10 cellular contexts compared by ENCODE assay signal in genomic region chr15:59637507-59637906, GRCh38. TPM values are rescaled to one million over a fixed set of nuclear protein-coding genes. Genes with fewer than 3 reads are reported as not detected.
DNase-seq lines count a peak whose midpoint lies in the region; ATAC-seq, FAIRE-seq and TF ChIP-seq lines count a peak whose summit lies in the region.
"Not testable (repeated sequence)": the region's sequence is repeated elsewhere in the genome, so short reads cannot be mapped to it uniquely, and the experiment has no call there.
"Had no signal": no experiment of that assay in that cellular context is flagged by ENCODE, and none has a peak within 500 bp of the region (broad histone marks: within the 10 kb centered on the region; RNA-seq: fewer than 3 reads in every experiment).

No MANE protein-coding gene starts in this region.

- not testable (repeated sequence) for DNase-seq in A549 (ENCODE audit: low read depth in 1 of 2, low spot score in 1 of 2); GM12891 (ENCODE audit: insufficient read length, low spot score); OCI-LY7 (ENCODE audit: low spot score); activated naive CD8-positive, alpha-beta T cell treated with anti-CD3 and anti-CD28 coated beads for 36 hours; kidney epithelial cell (ENCODE audit: low read depth); type B pancreatic cell (ENCODE audit: extremely low spot score, unreplicated experiment)
- DNase-seq in H1 (ENCODE audit: low read depth in 1 of 2, low spot score in 2 of 2), result peak in 1 of 2 experiments; percentile 20

- H4K20me1 ChIP-seq in OCI-LY7 (ENCODE audit: insufficient read depth, low read length); H1 (replicated peaks in 1 of 2; ENCODE audit: control insufficient read depth in 1 of 2, insufficient read depth in 2 of 2, low read length in 2 of 2): not testable (repeated sequence)

- H3K79me1 ChIP-seq in H1 (ENCODE audit: low read depth, low read length), result not testable (repeated sequence)

- not testable (repeated sequence) for TF ChIP-seq EP300 in A549 (IDR thresholded peaks at IDR 0.05); Ishikawa (IDR thresholded peaks at IDR 0.05; ENCODE audit: borderline replicate concordance); H1 (IDR thresholded peaks at IDR 0.05; ENCODE audit: borderline replicate concordance in 1 of 2, low read depth in 2 of 2, low read length in 2 of 2)

- not testable (repeated sequence) for H2AFZ ChIP-seq in OCI-LY7 (ENCODE audit: low read length); H1 (ENCODE audit: low read length)

- H3K4me2 ChIP-seq in A549; OCI-LY7 (ENCODE audit: low read length); H1 (ENCODE audit: insufficient read depth in 1 of 2, low read depth in 2 of 2, low read length in 2 of 2): not testable (repeated sequence)

- not testable (repeated sequence) for H3K79me2 ChIP-seq in OCI-LY7 (ENCODE audit: insufficient read depth, low read depth, low read length); H1 (ENCODE audit: control insufficient read depth in 1 of 2, insufficient read depth in 2 of 2, low read length in 2 of 2)

- H3K4me1 Mint-ChIP-seq in activated naive CD8-positive, alpha-beta T cell treated with anti-CD3 and anti-CD28 coated beads for 36 hours; type B pancreatic cell (ENCODE audit: unreplicated experiment): not testable (repeated sequence)

- TF ChIP-seq RAD21 in A549 (conservative IDR thresholded peaks at IDR 0.05 in 1 of 2, IDR thresholded peaks at IDR 0.05 in 1 of 2), result peak; percentile 42 to 44; a peak in 4 of 5 replicates
- TF ChIP-seq RAD21 in Ishikawa (IDR thresholded peaks at IDR 0.05; ENCODE audit: low read depth), result 0 out of 2 replicates have a peak, but pooled peaks have one; percentile 5
- TF ChIP-seq RAD21 in H1 (IDR thresholded peaks at IDR 0.05 in 1 of 2, conservative IDR thresholded peaks at IDR 0.05 in 1 of 2; ENCODE audit: low read depth in 2 of 2, low read length in 2 of 2), result not testable (repeated sequence)

- not testable (repeated sequence) for H2BK20ac ChIP-seq in H1 (ENCODE audit: low read length)

- H3K23ac ChIP-seq in H1 (ENCODE audit: insufficient read length), result not testable (repeated sequence)

- intact Hi-C loops in OCI-LY7 (cut with micrococcal nuclease; ENCODE audit: unreplicated experiment), result not testable (repeated sequence)

- H4K91ac ChIP-seq in H1 (replicated peaks; ENCODE audit: insufficient read length, low read length), result not testable (repeated sequence)

- not testable (repeated sequence) for H2BK120ac ChIP-seq in H1 (replicated peaks; ENCODE audit: low read depth, low read length)

- BruUV-seq in OCI-LY7 (replicated peaks; lab: Mats Ljungman, UMichigan), result not testable (repeated sequence)

- 88% methylated on average over 2 of the region's 2 CpGs for WGBS in A549 (ENCODE audit: missing lambda C conversion rate)
- 96% methylated on average over 2 of the region's 2 CpGs; no CpG with 5 or more reads in 1 of the 2 experiments for WGBS in H1 (ENCODE audit: extremely low coverage in 1 of 2, insufficient coverage in 1 of 2, insufficient read length in 1 of 2, insufficient replicate concordance in 2 of 2, low coverage in 1 of 2, low lambda C conversion rate in 2 of 2, missing lambda C conversion rate in 1 of 2), 2 experiments

- CTCF ChIA-PET in A549 (lab: Yijun Ruan, JAX), result interaction anchor here (0.6 to 29.8 kb wide), 8 partner anchors 7 to 104 kb away, joined by 3 to 685 read pairs (median 6); no protein-coding TSS in a partner anchor
- CTCF ChIA-PET in OCI-LY7 (lab: Charles Lee; ENCODE audit: unreplicated experiment), result not testable (repeated sequence)
- CTCF ChIA-PET in H1 (lab: Charles Lee; ENCODE audit: partially characterized antibody), result interaction anchor here (1.0 to 4.9 kb wide), 5 partner anchors 30 to 113 kb away, joined by 3 to 27 read pairs (median 5); no protein-coding TSS in a partner anchor

- not testable (repeated sequence) for H3K4ac ChIP-seq in H1 (replicated peaks; ENCODE audit: insufficient read length, low read depth, low read length)

- H3K9ac ChIP-seq in H1 (replicated peaks in 1 of 4; ENCODE audit: extremely low read depth in 1 of 4, low read depth in 3 of 4, low read length in 3 of 4), result not testable (repeated sequence)

- not testable (repeated sequence) for H3K14ac ChIP-seq in H1 (ENCODE audit: insufficient read length)

- TF ChIP-seq POLR2A in A549 (IDR thresholded peaks at IDR 0.05; ENCODE audit: low read length); GM12891 (IDR thresholded peaks at IDR 0.05; ENCODE audit: low read depth, low read length); H1 (IDR thresholded peaks at IDR 0.05; ENCODE audit: control extremely low read depth in 1 of 2, low read depth in 2 of 2, low read length in 2 of 2): not testable (repeated sequence)

- not testable (repeated sequence) for H3K27me3 Mint-ChIP-seq in activated naive CD8-positive, alpha-beta T cell treated with anti-CD3 and anti-CD28 coated beads for 36 hours; type B pancreatic cell

- H3K27ac ChIP-seq in A549; OCI-LY7 (ENCODE audit: low read depth, low read length, poor library complexity, severe bottlenecking); H1 (ENCODE audit: low read depth, low read length): not testable (repeated sequence)

- not testable (repeated sequence) for H2BK12ac ChIP-seq in H1 (ENCODE audit: low read depth, low read length)

- ATAC-seq in A549, result peak; percentile 34 to 44; a peak in 5 of 6 replicates

- H2BK15ac ChIP-seq in H1 (ENCODE audit: low read length), result not testable (repeated sequence)

- H3K36me3 Mint-ChIP-seq in activated naive CD8-positive, alpha-beta T cell treated with anti-CD3 and anti-CD28 coated beads for 36 hours, result peaks cover 19% of the 10 kb centered on the region
- H3K36me3 Mint-ChIP-seq in type B pancreatic cell, result peaks cover 27% of the 10 kb centered on the region

- H3K4me3 ChIP-seq in A549; OCI-LY7 (ENCODE audit: low read depth, low read length, poor library complexity, severe bottlenecking); H1 (ENCODE audit: extremely low read depth in 1 of 4, insufficient read depth in 2 of 4, low read depth in 3 of 4, low read length in 4 of 4); kidney epithelial cell (ENCODE audit: low read depth, low read length): not testable (repeated sequence)

- H3K36me3 ChIP-seq in OCI-LY7 (ENCODE audit: insufficient read depth, low read length), result peaks cover 60% of the 10 kb centered on the region
- peaks cover 0 to 33% (median 6%) of the 10 kb centered on the region in 4 experiments; a peak in 4 of 8 replicates for H3K36me3 ChIP-seq in H1 (ENCODE audit: control insufficient read depth in 2 of 4, insufficient read depth in 4 of 4, low read length in 3 of 4)
- not testable (repeated sequence) for H3K36me3 ChIP-seq in kidney epithelial cell (ENCODE audit: control insufficient read depth, insufficient read depth, low read length)

- POLR2A ChIA-PET in A549 (lab: Yijun Ruan, JAX) (interaction anchor here (1.3 to 2.6 kb wide), 2 partner anchors 26 to 104 kb away, joined by 5 to 8 read pairs; partner anchors contain the start of gene GCNT3), H1 (lab: Charles Lee; ENCODE audit: partially characterized antibody) (interaction anchor here (0.7 kb wide), 1 partner anchor 25 kb away, joined by 3 read pairs; no protein-coding TSS in a partner anchor)
- POLR2A ChIA-PET in OCI-LY7 (lab: Charles Lee), result not testable (repeated sequence)

- not testable (repeated sequence) for H3K4me3 Mint-ChIP-seq in activated naive CD8-positive, alpha-beta T cell treated with anti-CD3 and anti-CD28 coated beads for 36 hours; type B pancreatic cell

- not testable (repeated sequence) for H3K27me3 ChIP-seq in H1 (replicated peaks in 1 of 4; ENCODE audit: control insufficient read depth in 3 of 4, extremely low read depth in 1 of 4, insufficient read depth in 3 of 4, low read length in 3 of 4); kidney epithelial cell (ENCODE audit: control insufficient read depth, insufficient read depth, low read length)

- not testable (repeated sequence) for H3K18ac ChIP-seq in H1 (ENCODE audit: extremely low read depth, low read length)

- not testable (repeated sequence) for H2AK5ac ChIP-seq in H1 (ENCODE audit: low read depth, low read length)

- H3K23me2 ChIP-seq in H1 (ENCODE audit: low read depth, low read length), result not testable (repeated sequence)

- TF ChIP-seq CTCF in A549 (IDR thresholded peaks at IDR 0.05), result peak; percentile 41
- peak; percentile 26; the same call in 1 of the 2 replicates for TF ChIP-seq CTCF in OCI-LY7 (conservative IDR thresholded peaks at IDR 0.05; ENCODE audit: low read length)
- TF ChIP-seq CTCF in H1 (IDR thresholded peaks at IDR 0.05; ENCODE audit: control extremely low read depth in 1 of 3, insufficient read depth in 1 of 3, low read depth in 1 of 3, low read length in 3 of 3), result not testable (repeated sequence)
- peak; percentile 10 for TF ChIP-seq CTCF in kidney epithelial cell (IDR thresholded peaks at IDR 0.05; ENCODE audit: insufficient read depth, low read length, poor library complexity, severe bottlenecking)
- TF ChIP-seq CTCF in type B pancreatic cell (conservative IDR thresholded peaks at IDR 0.05), result peak; percentile 21

- FAIRE-seq in A549 (lab: Jason Lieb, UNC) (peak; percentile 97), GM12891 (lab: Jason Lieb, UNC) (peak; percentile 45), H1 (lab: Jason Lieb, UNC) (peak; percentile 65)

- not testable (repeated sequence) for H4K5ac ChIP-seq in H1 (ENCODE audit: insufficient read length, low read depth, low read length)

- not testable (repeated sequence) for H2BK5ac ChIP-seq in H1 (ENCODE audit: low read depth, low read length)

- H3K27ac Mint-ChIP-seq in activated naive CD8-positive, alpha-beta T cell treated with anti-CD3 and anti-CD28 coated beads for 36 hours, result peak overlapping the region; percentile 60
- not testable (repeated sequence) for H3K27ac Mint-ChIP-seq in type B pancreatic cell

- not testable (repeated sequence) for H4K8ac ChIP-seq in H1 (ENCODE audit: extremely low read depth, insufficient read depth, low read length)

- H3K4me1 ChIP-seq in A549; OCI-LY7 (ENCODE audit: insufficient read depth, low read length, poor library complexity, severe bottlenecking); H1 (replicated peaks in 1 of 4; ENCODE audit: control insufficient read depth in 3 of 4, insufficient read depth in 4 of 4, low read length in 3 of 4): not testable (repeated sequence)

- not testable (repeated sequence) for H3K9me3 ChIP-seq in A549; OCI-LY7 (ENCODE audit: low read length); H1 (ENCODE audit: insufficient read depth in 2 of 2, low read depth in 1 of 2, low read length in 1 of 2)

- not testable (repeated sequence) for H3K9me3 Mint-ChIP-seq in activated naive CD8-positive, alpha-beta T cell treated with anti-CD3 and anti-CD28 coated beads for 36 hours; type B pancreatic cell

- not testable (repeated sequence) for H3K9me2 ChIP-seq in OCI-LY7 (ENCODE audit: insufficient read depth, low read length)

- H3K56ac ChIP-seq in H1 (replicated peaks; ENCODE audit: insufficient read length, low read depth, low read length), result not testable (repeated sequence)

RNA-seq across cellular contexts. Expression of gene GTF2A2, which starts 19.8 kb away (rescaled TPM):
- polyA plus RNA-seq in A549 (2011; rRNA removed) (137 and 220 TPM in 2 replicates), A549 (2017; fragmentation: RNase III; extraction: RNeasy Plus Mini Kit Qiagen cat#74134 plus additional on column Dnase treatment) (259 to 282 TPM (median 267 TPM) in 3 replicates), H1 (2011; rRNA removed) (26.7 and 52.2 TPM in 2 replicates)
- 74.0 and 85.5 TPM in 2 replicates for polyA plus RNA-seq in A549 (2012; cell fraction: cytosol; rRNA removed)
- polyA plus RNA-seq in A549 (2012; cell fraction: nucleus; rRNA removed), result 44.3 and 45.3 TPM in 2 replicates
- 18.5 and 19.0 TPM in 2 replicates for polyA minus RNA-seq in A549 (2011; rRNA and poly(A)+ RNA removed)
- polyA plus RNA-seq in GM12891 (2012; ENCODE audit: low read depth, missing spikeins), result 115 TPM
- total RNA-seq in OCI-LY7 (2014; rRNA removed; shearing (Covaris generic)), result 50.5 and 69.3 TPM in 2 replicates
- total RNA-seq in OCI-LY7 (2022) (138 and 139 TPM in 2 replicates), kidney epithelial cell (33.5 and 36.9 TPM in 2 replicates), type B pancreatic cell (ENCODE audit: low replicate concordance) (109 and 115 TPM in 2 replicates)
- 100 to 1,000 TPM; 237 to 246 TPM for total RNA-seq in activated naive CD8-positive, alpha-beta T cell treated with anti-CD3 and anti-CD28 coated beads for 36 hours
- 137 and 161 TPM in 2 replicates for total RNA-seq in H1 (2021; fragmentation: NEBNext Ultra II Directional; extraction: Animal tissue kit (Norgen Biotek cat#: 25700))
- polyA plus RNA-seq in H1 (2011; cell fraction: cytosol; rRNA removed), result 47.5 TPM
- polyA plus RNA-seq in H1 (2011; cell fraction: nucleus; rRNA removed), result 43.7 TPM
- polyA plus RNA-seq in H1 (2012, experiment 1 of 2), result 40.5 to 93.9 TPM (median 58.7 TPM) in 4 replicates
- 39.4 TPM for polyA plus RNA-seq in H1 (2012, experiment 2 of 2)
- polyA plus RNA-seq in H1 (2013, experiment 1 of 2), result 240 TPM
- 234 TPM for polyA plus RNA-seq in H1 (2013, experiment 2 of 2)
- polyA minus RNA-seq in H1 (2011; rRNA and poly(A)+ RNA removed), result 10.3 and 16.2 TPM in 2 replicates
- 12.6 TPM for polyA minus RNA-seq in H1 (2011; cell fraction: cytosol; rRNA and poly(A)+ RNA removed)
- polyA minus RNA-seq in H1 (2011; cell fraction: nucleus; rRNA and poly(A)+ RNA removed), result 9.9 TPM

RNA-seq across cellular contexts. Expression of gene GCNT3, which starts 25.9 kb away (rescaled TPM):
- polyA plus RNA-seq in A549 (2011; rRNA removed) (134 and 153 TPM in 2 replicates), A549 (2017; fragmentation: RNase III; extraction: RNeasy Plus Mini Kit Qiagen cat#74134 plus additional on column Dnase treatment) (61.4 to 69.2 TPM (median 62.7 TPM) in 3 replicates), H1 (2011; rRNA removed) (not detected in 2 replicates)
- polyA plus RNA-seq in A549 (2012; cell fraction: cytosol; rRNA removed), result 37.2 and 41.9 TPM in 2 replicates
- 35.0 and 53.3 TPM in 2 replicates for polyA plus RNA-seq in A549 (2012; cell fraction: nucleus; rRNA removed)
- polyA minus RNA-seq in A549 (2011; rRNA and poly(A)+ RNA removed), result 78.7 and 82.6 TPM in 2 replicates
- 0.15 TPM for polyA plus RNA-seq in GM12891 (2012; ENCODE audit: low read depth, missing spikeins)
- total RNA-seq in OCI-LY7 (2014; rRNA removed; shearing (Covaris generic)), result not detected in 2 replicates
- total RNA-seq in OCI-LY7 (2022) (not detected in 2 replicates), kidney epithelial cell (2.0 and 3.9 TPM in 2 replicates), type B pancreatic cell (ENCODE audit: low replicate concordance) (19.6 and 32.7 TPM in 2 replicates)
- total RNA-seq in activated naive CD8-positive, alpha-beta T cell treated with anti-CD3 and anti-CD28 coated beads for 36 hours, result not detected
- total RNA-seq in H1 (2021; fragmentation: NEBNext Ultra II Directional; extraction: Animal tissue kit (Norgen Biotek cat#: 25700)), result not detected in 2 replicates
- polyA plus RNA-seq in H1 (2011; cell fraction: cytosol; rRNA removed), result not detected
- not detected for polyA plus RNA-seq in H1 (2011; cell fraction: nucleus; rRNA removed)
- polyA plus RNA-seq in H1 (2012, experiment 1 of 2), result not detected in 4 replicates
- not detected for polyA plus RNA-seq in H1 (2012, experiment 2 of 2)
- polyA plus RNA-seq in H1 (2013, experiment 1 of 2), result not detected
- polyA plus RNA-seq in H1 (2013, experiment 2 of 2), result 0.02 TPM
- not detected in 2 replicates for polyA minus RNA-seq in H1 (2011; rRNA and poly(A)+ RNA removed)
- not detected for polyA minus RNA-seq in H1 (2011; cell fraction: cytosol; rRNA and poly(A)+ RNA removed)
- not detected for polyA minus RNA-seq in H1 (2011; cell fraction: nucleus; rRNA and poly(A)+ RNA removed)
- total RNA-seq: Right ventricle myocardium inferior had no signal
- polyA plus RNA-seq: SK-N-SH had no signal

RNA-seq across cellular contexts. Expression of gene BNIP2, which starts 51.6 kb away (rescaled TPM):
- 93.6 and 146 TPM in 2 replicates for polyA plus RNA-seq in A549 (2011; rRNA removed)
- 70.7 and 79.3 TPM in 2 replicates for polyA plus RNA-seq in A549 (2012; cell fraction: cytosol; rRNA removed)
- 35.6 and 40.7 TPM in 2 replicates for polyA plus RNA-seq in A549 (2012; cell fraction: nucleus; rRNA removed)
- 90.8 to 107 TPM (median 101 TPM) in 3 replicates for polyA plus RNA-seq in A549 (2017; fragmentation: RNase III; extraction: RNeasy Plus Mini Kit Qiagen cat#74134 plus additional on column Dnase treatment)
- 23.4 and 24.4 TPM in 2 replicates for polyA minus RNA-seq in A549 (2011; rRNA and poly(A)+ RNA removed)
- polyA plus RNA-seq in GM12891 (2012; ENCODE audit: low read depth, missing spikeins), result 38.5 TPM
- total RNA-seq in OCI-LY7 (2014; rRNA removed; shearing (Covaris generic)), result 65.3 and 107 TPM in 2 replicates
- 108 and 122 TPM in 2 replicates for total RNA-seq in OCI-LY7 (2022)
- 10 to 100 TPM; 68.4 to 76.4 TPM for total RNA-seq in activated naive CD8-positive, alpha-beta T cell treated with anti-CD3 and anti-CD28 coated beads for 36 hours
- 40.6 and 41.6 TPM in 2 replicates for total RNA-seq in H1 (2021; fragmentation: NEBNext Ultra II Directional; extraction: Animal tissue kit (Norgen Biotek cat#: 25700))
- 11.8 and 17.5 TPM in 2 replicates for polyA plus RNA-seq in H1 (2011; rRNA removed)
- 26.2 TPM for polyA plus RNA-seq in H1 (2011; cell fraction: cytosol; rRNA removed)
- polyA plus RNA-seq in H1 (2011; cell fraction: nucleus; rRNA removed), result 14.3 TPM
- polyA plus RNA-seq in H1 (2012, experiment 1 of 2), result 22.0 to 36.7 TPM (median 29.9 TPM) in 4 replicates
- polyA plus RNA-seq in H1 (2012, experiment 2 of 2), result 1.8 TPM
- polyA plus RNA-seq in H1 (2013, experiment 1 of 2), result 23.1 TPM
- 23.7 TPM for polyA plus RNA-seq in H1 (2013, experiment 2 of 2)
- 7.5 and 10.5 TPM in 2 replicates for polyA minus RNA-seq in H1 (2011; rRNA and poly(A)+ RNA removed)
- 42.6 TPM for polyA minus RNA-seq in H1 (2011; cell fraction: cytosol; rRNA and poly(A)+ RNA removed)
- 33.0 TPM for polyA minus RNA-seq in H1 (2011; cell fraction: nucleus; rRNA and poly(A)+ RNA removed)
- total RNA-seq in kidney epithelial cell, result 105 and 113 TPM in 2 replicates
- 37.6 and 48.9 TPM in 2 replicates for total RNA-seq in type B pancreatic cell (ENCODE audit: low replicate concordance)
